ENCODE assay signal across 1 cellular context in genomic region chr10:75228834-75229233, GRCh38.
TF ChIP-seq lines count a peak whose summit lies in the region.

No MANE protein-coding gene starts in this region.

TF ChIP-seq in K562, 482 proteins besides CTCF, POLR2A, EP300 and RAD21:
- TF ChIP-seq, protein P1, sequence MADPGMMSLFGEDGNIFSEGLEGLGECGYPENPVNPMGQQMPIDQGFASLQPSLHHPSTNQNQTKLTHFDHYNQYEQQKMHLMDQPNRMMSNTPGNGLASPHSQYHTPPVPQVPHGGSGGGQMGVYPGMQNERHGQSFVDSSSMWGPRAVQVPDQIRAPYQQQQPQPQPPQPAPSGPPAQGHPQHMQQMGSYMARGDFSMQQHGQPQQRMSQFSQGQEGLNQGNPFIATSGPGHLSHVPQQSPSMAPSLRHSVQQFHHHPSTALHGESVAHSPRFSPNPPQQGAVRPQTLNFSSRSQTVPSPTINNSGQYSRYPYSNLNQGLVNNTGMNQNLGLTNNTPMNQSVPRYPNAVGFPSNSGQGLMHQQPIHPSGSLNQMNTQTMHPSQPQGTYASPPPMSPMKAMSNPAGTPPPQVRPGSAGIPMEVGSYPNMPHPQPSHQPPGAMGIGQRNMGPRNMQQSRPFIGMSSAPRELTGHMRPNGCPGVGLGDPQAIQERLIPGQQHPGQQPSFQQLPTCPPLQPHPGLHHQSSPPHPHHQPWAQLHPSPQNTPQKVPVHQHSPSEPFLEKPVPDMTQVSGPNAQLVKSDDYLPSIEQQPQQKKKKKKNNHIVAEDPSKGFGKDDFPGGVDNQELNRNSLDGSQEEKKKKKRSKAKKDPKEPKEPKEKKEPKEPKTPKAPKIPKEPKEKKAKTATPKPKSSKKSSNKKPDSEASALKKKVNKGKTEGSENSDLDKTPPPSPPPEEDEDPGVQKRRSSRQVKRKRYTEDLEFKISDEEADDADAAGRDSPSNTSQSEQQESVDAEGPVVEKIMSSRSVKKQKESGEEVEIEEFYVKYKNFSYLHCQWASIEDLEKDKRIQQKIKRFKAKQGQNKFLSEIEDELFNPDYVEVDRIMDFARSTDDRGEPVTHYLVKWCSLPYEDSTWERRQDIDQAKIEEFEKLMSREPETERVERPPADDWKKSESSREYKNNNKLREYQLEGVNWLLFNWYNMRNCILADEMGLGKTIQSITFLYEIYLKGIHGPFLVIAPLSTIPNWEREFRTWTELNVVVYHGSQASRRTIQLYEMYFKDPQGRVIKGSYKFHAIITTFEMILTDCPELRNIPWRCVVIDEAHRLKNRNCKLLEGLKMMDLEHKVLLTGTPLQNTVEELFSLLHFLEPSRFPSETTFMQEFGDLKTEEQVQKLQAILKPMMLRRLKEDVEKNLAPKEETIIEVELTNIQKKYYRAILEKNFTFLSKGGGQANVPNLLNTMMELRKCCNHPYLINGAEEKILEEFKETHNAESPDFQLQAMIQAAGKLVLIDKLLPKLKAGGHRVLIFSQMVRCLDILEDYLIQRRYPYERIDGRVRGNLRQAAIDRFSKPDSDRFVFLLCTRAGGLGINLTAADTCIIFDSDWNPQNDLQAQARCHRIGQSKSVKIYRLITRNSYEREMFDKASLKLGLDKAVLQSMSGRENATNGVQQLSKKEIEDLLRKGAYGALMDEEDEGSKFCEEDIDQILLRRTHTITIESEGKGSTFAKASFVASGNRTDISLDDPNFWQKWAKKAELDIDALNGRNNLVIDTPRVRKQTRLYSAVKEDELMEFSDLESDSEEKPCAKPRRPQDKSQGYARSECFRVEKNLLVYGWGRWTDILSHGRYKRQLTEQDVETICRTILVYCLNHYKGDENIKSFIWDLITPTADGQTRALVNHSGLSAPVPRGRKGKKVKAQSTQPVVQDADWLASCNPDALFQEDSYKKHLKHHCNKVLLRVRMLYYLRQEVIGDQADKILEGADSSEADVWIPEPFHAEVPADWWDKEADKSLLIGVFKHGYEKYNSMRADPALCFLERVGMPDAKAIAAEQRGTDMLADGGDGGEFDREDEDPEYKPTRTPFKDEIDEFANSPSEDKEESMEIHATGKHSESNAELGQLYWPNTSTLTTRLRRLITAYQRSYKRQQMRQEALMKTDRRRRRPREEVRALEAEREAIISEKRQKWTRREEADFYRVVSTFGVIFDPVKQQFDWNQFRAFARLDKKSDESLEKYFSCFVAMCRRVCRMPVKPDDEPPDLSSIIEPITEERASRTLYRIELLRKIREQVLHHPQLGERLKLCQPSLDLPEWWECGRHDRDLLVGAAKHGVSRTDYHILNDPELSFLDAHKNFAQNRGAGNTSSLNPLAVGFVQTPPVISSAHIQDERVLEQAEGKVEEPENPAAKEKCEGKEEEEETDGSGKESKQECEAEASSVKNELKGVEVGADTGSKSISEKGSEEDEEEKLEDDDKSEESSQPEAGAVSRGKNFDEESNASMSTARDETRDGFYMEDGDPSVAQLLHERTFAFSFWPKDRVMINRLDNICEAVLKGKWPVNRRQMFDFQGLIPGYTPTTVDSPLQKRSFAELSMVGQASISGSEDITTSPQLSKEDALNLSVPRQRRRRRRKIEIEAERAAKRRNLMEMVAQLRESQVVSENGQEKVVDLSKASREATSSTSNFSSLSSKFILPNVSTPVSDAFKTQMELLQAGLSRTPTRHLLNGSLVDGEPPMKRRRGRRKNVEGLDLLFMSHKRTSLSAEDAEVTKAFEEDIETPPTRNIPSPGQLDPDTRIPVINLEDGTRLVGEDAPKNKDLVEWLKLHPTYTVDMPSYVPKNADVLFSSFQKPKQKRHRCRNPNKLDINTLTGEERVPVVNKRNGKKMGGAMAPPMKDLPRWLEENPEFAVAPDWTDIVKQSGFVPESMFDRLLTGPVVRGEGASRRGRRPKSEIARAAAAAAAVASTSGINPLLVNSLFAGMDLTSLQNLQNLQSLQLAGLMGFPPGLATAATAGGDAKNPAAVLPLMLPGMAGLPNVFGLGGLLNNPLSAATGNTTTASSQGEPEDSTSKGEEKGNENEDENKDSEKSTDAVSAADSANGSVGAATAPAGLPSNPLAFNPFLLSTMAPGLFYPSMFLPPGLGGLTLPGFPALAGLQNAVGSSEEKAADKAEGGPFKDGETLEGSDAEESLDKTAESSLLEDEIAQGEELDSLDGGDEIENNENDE (IDR thresholded peaks at IDR 0.05; ENCODE audit: low read depth, low read length): peak; percentile 11
- no peak for TF ChIP-seq WHSC1 (IDR thresholded peaks at IDR 0.05; ENCODE audit: low read length)
